Comparison of ENCODE assay signal across 2 cellular contexts in genomic region chr21:45328198-45329087, GRCh38.
TF ChIP-seq lines count a peak whose summit lies in the region.

No MANE protein-coding gene starts in this region.

TF ChIP-seq in HEK293, 187 proteins besides CTCF, POLR2A, EP300 and RAD21 (continued from another document):
- TF ChIP-seq ATF2 (tag by site-specific recombination; IDR thresholded peaks at IDR 0.05; ENCODE audit: low read depth): no peak
- TF ChIP-seq ZBTB7A (tag by site-specific recombination; IDR thresholded peaks at IDR 0.05; ENCODE audit: low read depth): no peak
- no peak for TF ChIP-seq GLI4 (tag by site-specific recombination; IDR thresholded peaks at IDR 0.05)
- peak; percentile 72 for TF ChIP-seq PRDM10 (tag by site-specific recombination; IDR thresholded peaks at IDR 0.05)
- peak; percentile 35; the same call in 1 of the 2 replicates for TF ChIP-seq HIC1 (tag by site-specific recombination; IDR thresholded peaks at IDR 0.05)
- TF ChIP-seq ZNF404 (tag by site-specific recombination; IDR thresholded peaks at IDR 0.05): no peak
- no peak for TF ChIP-seq ZNF747 (tag by site-specific recombination; IDR thresholded peaks at IDR 0.05)

TF ChIP-seq in HepG2, 621 proteins besides CTCF, POLR2A, EP300 and RAD21 (continued from another document):
- no peak for TF ChIP-seq TFE3 (CRISPR knock-in tag; IDR thresholded peaks at IDR 0.05)
- TF ChIP-seq FLYWCH1 (CRISPR knock-in tag; IDR thresholded peaks at IDR 0.05): no peak
- no peak for TF ChIP-seq BATF2 (CRISPR knock-in tag; IDR thresholded peaks at IDR 0.05)
- TF ChIP-seq ZNF20 (CRISPR knock-in tag; IDR thresholded peaks at IDR 0.05): no peak
- no peak for TF ChIP-seq GABPB1 (CRISPR knock-in tag; IDR thresholded peaks at IDR 0.05)
- no peak for TF ChIP-seq ZNF709 (CRISPR knock-in tag; IDR thresholded peaks at IDR 0.05)
- TF ChIP-seq KDM2A (CRISPR knock-in tag; IDR thresholded peaks at IDR 0.05; ENCODE audit: borderline replicate concordance, low read depth): no peak
- no peak for TF ChIP-seq ZNF318 (CRISPR knock-in tag; IDR thresholded peaks at IDR 0.05)
- no peak for TF ChIP-seq ZNF530 (CRISPR knock-in tag; IDR thresholded peaks at IDR 0.05; ENCODE audit: low read depth)
- TF ChIP-seq RFXANK (CRISPR knock-in tag; IDR thresholded peaks at IDR 0.05): no peak
- TF ChIP-seq ZNF34 (CRISPR knock-in tag; IDR thresholded peaks at IDR 0.05; ENCODE audit: borderline replicate concordance): no peak
- no peak for TF ChIP-seq SYNCRIP (IDR thresholded peaks at IDR 0.05; ENCODE audit: insufficient read depth, low read depth, low read length)
- no peak for TF ChIP-seq RNF219 (CRISPR knock-in tag; IDR thresholded peaks at IDR 0.05)
- TF ChIP-seq ZNF615 (CRISPR knock-in tag; IDR thresholded peaks at IDR 0.05; ENCODE audit: borderline replicate concordance): no peak
- no peak for TF ChIP-seq NR1H2 (CRISPR knock-in tag; IDR thresholded peaks at IDR 0.05; ENCODE audit: borderline replicate concordance, low read depth)
- no peak for TF ChIP-seq TOPORS (CRISPR knock-in tag; IDR thresholded peaks at IDR 0.05)
- no peak for TF ChIP-seq ZHX2 (IDR thresholded peaks at IDR 0.05; ENCODE audit: low read depth)
- TF ChIP-seq ZHX2 (CRISPR knock-in tag; IDR thresholded peaks at IDR 0.05; ENCODE audit: borderline replicate concordance): no peak
- TF ChIP-seq ZNF547 (CRISPR knock-in tag; IDR thresholded peaks at IDR 0.05): no peak
- 0 out of 2 replicates have a peak, but pooled peaks have one; percentile 17 for TF ChIP-seq ZBTB38 (CRISPR knock-in tag; IDR thresholded peaks at IDR 0.05)
- TF ChIP-seq ZNF672 (CRISPR knock-in tag; IDR thresholded peaks at IDR 0.05): no peak
- no peak for TF ChIP-seq ZNF740 (CRISPR knock-in tag; IDR thresholded peaks at IDR 0.05)
- no peak for TF ChIP-seq ZNF501 (CRISPR knock-in tag; IDR thresholded peaks at IDR 0.05)
- no peak for TF ChIP-seq CSRNP1 (CRISPR knock-in tag; IDR thresholded peaks at IDR 0.05)
- TF ChIP-seq ZNF879 (CRISPR knock-in tag; IDR thresholded peaks at IDR 0.05): no peak
TF ChIP-seq in HepG2: peak in this region for 3.
